35 cellular contexts compared by ENCODE assay signal in the genomic region with DNA sequence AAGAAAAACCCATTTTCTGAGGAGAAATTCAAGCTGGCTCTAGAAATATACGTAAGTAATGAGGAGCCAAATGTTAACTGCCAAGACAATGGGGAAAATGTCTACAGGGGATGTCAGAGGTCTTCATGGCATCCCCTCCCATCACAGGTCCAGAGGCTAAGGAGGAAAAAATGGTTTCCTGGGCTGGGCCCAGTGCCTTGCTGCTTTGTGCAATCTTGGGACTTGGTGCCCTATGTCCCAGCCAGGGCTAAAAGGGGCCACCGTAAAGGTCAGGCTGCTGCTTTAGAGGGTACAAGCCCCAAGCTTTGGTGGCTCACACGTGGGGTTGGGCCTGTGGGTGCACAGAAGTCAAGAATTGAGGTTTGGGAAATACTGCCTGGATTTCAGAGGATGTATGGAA.
"Had no signal": no experiment of that assay in that cellular context is flagged by ENCODE, and none has a peak within 500 bp of the region (broad histone marks: within the 10 kb centered on the region; RNA-seq: fewer than 3 reads in every experiment).

No MANE protein-coding gene starts in this region.

- DNase-seq: Karpas-422, Kasumi-1, MG63, MM.1S, MV-4-11, NCI-H1092, NCI-H1092 treated with DMSO at 0.1 percent for 48 hours, NCI-H1105, NCI-H1105 treated with DMSO at 0.1 percent for 48 hours, NCI-H1417, NCI-H1417 treated with DMSO at 0.1 percent for 48 hours, NCI-H1436, NCI-H1436 treated with DMSO at 0.1 percent for 48 hours, NCI-H146, NCI-H1694, NCI-H1694 treated with DMSO at 0.1 percent for 48 hours, NCI-H187, NCI-H187 treated with DMSO at 0.1 percent for 48 hours, NCI-H1930, NCI-H2029, NCI-H2029 treated with DMSO at 0.1 percent for 48 hours, NCI-H2081, NCI-H2081 treated with DMSO at 0.1 percent for 48 hours, NCI-H2107, NCI-H2171, NCI-H2171 treated with DMSO at 0.1 percent for 48 hours, NCI-H2227 treated with DMSO at 0.1 percent for 48 hours, NCI-H226, NCI-H345, NCI-H446, NCI-H446 treated with DMSO at 0.1 percent for 48 hours, NCI-H510A, NCI-H510A treated with DMSO at 0.1 percent for 48 hours, NCI-H524, NCI-H524 treated with DMSO at 0.1 percent for 48 hours had no signal

- H3K36me3 ChIP-seq: MG63 had no signal

- H3K27me3 ChIP-seq: MG63 had no signal

- H3K4me3 ChIP-seq: MG63 had no signal
